Comparison of ENCODE assay signal across 1 cellular context in the genomic region with DNA sequence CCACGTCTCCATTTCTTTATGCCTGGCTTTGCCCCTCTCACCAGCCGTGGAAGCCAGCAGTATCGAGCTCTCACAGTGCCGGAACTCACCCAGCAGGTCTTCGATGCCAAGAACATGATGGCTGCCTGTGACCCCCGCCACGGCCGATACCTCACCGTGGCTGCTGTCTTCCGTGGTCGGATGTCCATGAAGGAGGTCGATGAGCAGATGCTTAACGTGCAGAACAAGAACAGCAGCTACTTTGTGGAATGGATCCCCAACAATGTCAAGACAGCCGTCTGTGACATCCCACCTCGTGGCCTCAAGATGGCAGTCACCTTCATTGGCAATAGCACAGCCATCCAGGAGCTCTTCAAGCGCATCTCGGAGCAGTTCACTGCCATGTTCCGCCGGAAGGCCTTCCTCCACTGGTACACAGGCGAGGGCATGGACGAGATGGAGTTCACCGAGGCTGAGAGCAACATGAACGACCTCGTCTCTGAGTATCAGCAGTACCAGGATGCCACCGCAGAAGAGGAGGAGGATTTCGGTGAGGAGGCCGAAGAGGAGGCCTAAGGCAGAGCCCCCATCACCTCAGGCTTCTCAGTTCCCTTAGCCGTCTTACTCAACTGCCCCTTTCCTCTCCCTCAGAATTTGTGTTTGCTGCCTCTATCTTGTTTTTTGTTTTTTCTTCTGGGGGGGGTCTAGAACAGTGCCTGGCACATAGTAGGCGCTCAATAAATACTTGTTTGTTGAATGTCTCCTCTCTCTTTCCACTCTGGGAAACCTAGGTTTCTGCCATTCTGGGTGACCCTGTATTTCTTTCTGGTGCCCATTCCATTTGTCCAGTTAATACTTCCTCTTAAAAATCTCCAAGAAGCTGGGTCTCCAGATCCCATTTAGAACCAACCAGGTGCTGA.
TF ChIP-seq lines count a peak whose summit lies in the region.

No MANE protein-coding gene starts in this region.

TF ChIP-seq in GM12878, 131 proteins besides CTCF, POLR2A, EP300 and RAD21:
- TF ChIP-seq POLR2AphosphoS5 (IDR thresholded peaks at IDR 0.05; ENCODE audit: low read length) = peak; percentile 28; the same call in 1 of the 2 replicates
TF ChIP-seq in GM12878: peak in this region for 1; not testable (repeated sequence) for 130.
